Comparison of ENCODE assay signal across 14 cellular contexts in genomic region chr7:21966271-21966670, GRCh38. TPM values are rescaled to one million over a fixed set of nuclear protein-coding genes. Genes with fewer than 3 reads are reported as not detected.
DNase-seq lines count a peak whose midpoint lies in the region; ATAC-seq and FAIRE-seq lines count a peak whose summit lies in the region.
"Had no signal": no experiment of that assay in that cellular context is flagged by ENCODE, and none has a peak within 500 bp of the region (broad histone marks: within the 10 kb centered on the region; RNA-seq: fewer than 3 reads in every experiment).

No MANE protein-coding gene starts in this region.

- H3K56ac ChIP-seq in mesendoderm (ENCODE audit: low read length): peak overlapping the region; percentile 39

- H4K5ac ChIP-seq in mesendoderm (ENCODE audit: low read length): no peak overlapping the region

- no peak for FAIRE-seq in small intestine (lab: Jason Lieb, UNC)

- H2BK5ac ChIP-seq in mesendoderm (ENCODE audit: low read length): no peak overlapping the region

- H3K4me2 ChIP-seq in mesendoderm (ENCODE audit: low read length): no peak overlapping the region

- WGBS in mesendoderm (ENCODE audit: extremely low coverage, insufficient coverage, low lambda C conversion rate): no CpG with 5 or more reads among the region's 1 CpG
- 57 to 65% (median 59%) methylated on average over 1 of the region's 1 CpG for WGBS in small intestine, 3 donors

- H3K27ac ChIP-seq in mesendoderm (ENCODE audit: low read depth, low read length) (peak overlapping the region; percentile 70), small intestine (ENCODE audit: low read depth in 1 of 2, low read length in 1 of 2) (no peak overlapping the region)
- H3K27ac ChIP-seq: heart right ventricle had no signal

- no peaks in the 10 kb centered on the region for H3K36me3 ChIP-seq in mesendoderm (ENCODE audit: control insufficient read depth, insufficient read depth, low read length)
- no peaks in the 10 kb centered on the region for H3K36me3 ChIP-seq in small intestine (ENCODE audit: control insufficient read depth in 2 of 2, insufficient read depth in 2 of 2, low read length in 2 of 2)
- H3K36me3 ChIP-seq: heart right ventricle had no signal

- no peak overlapping the region for H2BK15ac ChIP-seq in mesendoderm (replicated peaks; ENCODE audit: low read depth)

- DNase-seq in mesendoderm: no peak
- DNase-seq in stimulated activated CD4-positive, alpha-beta T cell treated with anti-CD3 and anti-CD28 coated beads, Interleukin-4, amount 100 ng/mL, for 24 hours: no peak
- no peak for DNase-seq in C1 segment of cervical spinal cord (lab: John Stamatoyannopoulos, UW)
- DNase-seq in nucleus accumbens (lab: John Stamatoyannopoulos, UW): no peak
- no peak for DNase-seq in small intestine
- DNase-seq: activated CD4-positive, alpha-beta T cell treated with anti-CD3 and anti-CD28 coated beads for 1 hour; activated naive CD4-positive, alpha-beta T cell treated with anti-CD3 and anti-CD28 coated beads for 36 hours; EL; heart right ventricle; midbrain; NCI-H1436 treated with DMSO at 0.1 percent for 48 hours had no signal

- H4K8ac ChIP-seq in mesendoderm (ENCODE audit: low read depth, low read length): no peak overlapping the region

- no peak overlapping the region for H2BK120ac ChIP-seq in mesendoderm (ENCODE audit: low read depth, low read length)

- no peak overlapping the region for H3K4ac ChIP-seq in mesendoderm (ENCODE audit: low read depth, low read length)

- H3K4me3 ChIP-seq in mesendoderm (ENCODE audit: low read length): no peak overlapping the region
- no peak overlapping the region for H3K4me3 ChIP-seq in small intestine (ENCODE audit: low read depth in 1 of 2, low read length in 2 of 2)
- H3K4me3 ChIP-seq: heart right ventricle had no signal

- no peaks in the 10 kb centered on the region for H3K9me3 ChIP-seq in small intestine (ENCODE audit: control insufficient read depth, low read depth)
- H3K9me3 ChIP-seq: heart right ventricle had no signal

- H3K27me3 ChIP-seq in mesendoderm (ENCODE audit: insufficient read depth, low read length, poor library complexity): no peaks in the 10 kb centered on the region
- no peaks in the 10 kb centered on the region for H3K27me3 ChIP-seq in small intestine (ENCODE audit: control insufficient read depth in 2 of 2, insufficient read depth in 2 of 2, low read length in 2 of 2)
- H3K27me3 ChIP-seq: heart right ventricle had no signal

- no peak overlapping the region for H2AK5ac ChIP-seq in mesendoderm (ENCODE audit: low read length)

- H3K79me2 ChIP-seq in mesendoderm (ENCODE audit: control insufficient read depth, insufficient read depth, low read length): no peaks in the 10 kb centered on the region

- no peaks in the 10 kb centered on the region for H3K79me1 ChIP-seq in mesendoderm (ENCODE audit: low read length)

- H3K9ac ChIP-seq in mesendoderm (ENCODE audit: low read length): no peak overlapping the region

- H3K23ac ChIP-seq in mesendoderm (ENCODE audit: low read length): no peak overlapping the region

- ATAC-seq in GM18907 (IDR thresholded peaks at IDR 0.05; ENCODE audit: unreplicated experiment) (peak; percentile 83), GM21737 (IDR thresholded peaks at IDR 0.05; ENCODE audit: unreplicated experiment) (peak; percentile 77), HG03196 (IDR thresholded peaks at IDR 0.05; ENCODE audit: unreplicated experiment) (peak; percentile 71)
- ATAC-seq: heart right ventricle had no signal

- peak overlapping the region; percentile 89 for H3K18ac ChIP-seq in mesendoderm (ENCODE audit: low read length)

- peaks cover 4% of the 10 kb centered on the region for H3K4me1 ChIP-seq in mesendoderm (ENCODE audit: control insufficient read depth, low read depth, low read length)
- H3K4me1 ChIP-seq in small intestine (ENCODE audit: control insufficient read depth in 2 of 2, insufficient read depth in 1 of 2, low read depth in 1 of 2, low read length in 1 of 2): no peaks in the 10 kb centered on the region

RNA-seq across cellular contexts. Expression of gene CDCA7L, which starts 20.6 kb away (rescaled TPM):
- 58.6 TPM for polyA plus RNA-seq in mesendoderm (2013, experiment 1 of 2)
- 63.8 TPM for polyA plus RNA-seq in mesendoderm (2013, experiment 2 of 2)
- 10 to 100 TPM in 1 of 3 donors, 1 to 10 TPM in 2; 2.7 to 20.6 (median 4.9) TPM for polyA plus RNA-seq in small intestine
